Comparison of ENCODE assay signal across 2 cellular contexts in the genomic region with DNA sequence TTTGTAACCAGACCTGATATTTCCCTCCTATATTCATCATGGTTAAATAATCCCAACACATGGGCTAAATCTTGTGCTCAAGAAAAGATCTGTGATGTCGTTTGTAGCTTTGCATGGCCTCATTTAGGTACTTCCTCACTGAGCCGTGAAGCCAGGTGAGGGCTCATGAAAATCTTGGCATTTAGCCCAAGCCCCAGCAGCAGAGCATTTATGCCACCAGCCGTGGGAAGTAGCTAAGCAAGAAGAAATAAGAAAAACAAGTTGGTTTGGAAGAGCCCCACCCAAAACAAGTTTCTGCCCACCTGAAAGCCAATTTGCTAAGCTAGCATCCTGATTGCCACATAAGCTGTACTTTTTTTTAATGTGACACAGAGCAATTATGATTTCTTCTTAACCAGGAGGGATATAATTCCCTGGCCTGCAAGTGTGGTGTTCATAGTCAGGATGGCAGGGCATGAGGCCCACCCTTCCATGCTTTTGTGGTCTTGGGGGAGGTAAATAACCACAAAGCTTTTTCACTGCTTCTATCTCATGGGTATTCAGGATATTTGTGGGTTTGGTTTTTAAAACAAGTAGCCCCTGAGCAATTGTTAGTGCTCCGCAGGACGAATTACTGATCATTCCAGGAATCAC.
A peak's percentile ranks its signal among the peaks of the same experiment; 100 is the strongest.
TF ChIP-seq lines count a peak whose summit lies in the region.

No MANE protein-coding gene starts in this region.

TF ChIP-seq in GM23338, 12 proteins besides CTCF, POLR2A, EP300 and RAD21 (continues in another document):
- TF ChIP-seq NANOG (IDR thresholded peaks at IDR 0.05; ENCODE audit: borderline replicate concordance) (no peak), ZNF331 (CRISPR knock-in tag; IDR thresholded peaks at IDR 0.05; ENCODE audit: low read depth) (no peak), EZH2phosphoT487 (IDR thresholded peaks at IDR 0.05; ENCODE audit: unreplicated experiment) (no peak), CREB1 (CRISPR knock-in tag; IDR thresholded peaks at IDR 0.05; ENCODE audit: low read depth) (no peak), POLR2AphosphoS5 (IDR thresholded peaks at IDR 0.05; ENCODE audit: low read depth) (no peak), STAT1 (IDR thresholded peaks at IDR 0.05; ENCODE audit: unreplicated experiment) (no peak), JUNB (IDR thresholded peaks at IDR 0.05; ENCODE audit: unreplicated experiment) (no peak)
- TF ChIP-seq, protein P1, sequence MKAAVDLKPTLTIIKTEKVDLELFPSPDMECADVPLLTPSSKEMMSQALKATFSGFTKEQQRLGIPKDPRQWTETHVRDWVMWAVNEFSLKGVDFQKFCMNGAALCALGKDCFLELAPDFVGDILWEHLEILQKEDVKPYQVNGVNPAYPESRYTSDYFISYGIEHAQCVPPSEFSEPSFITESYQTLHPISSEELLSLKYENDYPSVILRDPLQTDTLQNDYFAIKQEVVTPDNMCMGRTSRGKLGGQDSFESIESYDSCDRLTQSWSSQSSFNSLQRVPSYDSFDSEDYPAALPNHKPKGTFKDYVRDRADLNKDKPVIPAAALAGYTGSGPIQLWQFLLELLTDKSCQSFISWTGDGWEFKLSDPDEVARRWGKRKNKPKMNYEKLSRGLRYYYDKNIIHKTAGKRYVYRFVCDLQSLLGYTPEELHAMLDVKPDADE (IDR thresholded peaks at IDR 0.05), result no peak
- TF ChIP-seq, protein P2, sequence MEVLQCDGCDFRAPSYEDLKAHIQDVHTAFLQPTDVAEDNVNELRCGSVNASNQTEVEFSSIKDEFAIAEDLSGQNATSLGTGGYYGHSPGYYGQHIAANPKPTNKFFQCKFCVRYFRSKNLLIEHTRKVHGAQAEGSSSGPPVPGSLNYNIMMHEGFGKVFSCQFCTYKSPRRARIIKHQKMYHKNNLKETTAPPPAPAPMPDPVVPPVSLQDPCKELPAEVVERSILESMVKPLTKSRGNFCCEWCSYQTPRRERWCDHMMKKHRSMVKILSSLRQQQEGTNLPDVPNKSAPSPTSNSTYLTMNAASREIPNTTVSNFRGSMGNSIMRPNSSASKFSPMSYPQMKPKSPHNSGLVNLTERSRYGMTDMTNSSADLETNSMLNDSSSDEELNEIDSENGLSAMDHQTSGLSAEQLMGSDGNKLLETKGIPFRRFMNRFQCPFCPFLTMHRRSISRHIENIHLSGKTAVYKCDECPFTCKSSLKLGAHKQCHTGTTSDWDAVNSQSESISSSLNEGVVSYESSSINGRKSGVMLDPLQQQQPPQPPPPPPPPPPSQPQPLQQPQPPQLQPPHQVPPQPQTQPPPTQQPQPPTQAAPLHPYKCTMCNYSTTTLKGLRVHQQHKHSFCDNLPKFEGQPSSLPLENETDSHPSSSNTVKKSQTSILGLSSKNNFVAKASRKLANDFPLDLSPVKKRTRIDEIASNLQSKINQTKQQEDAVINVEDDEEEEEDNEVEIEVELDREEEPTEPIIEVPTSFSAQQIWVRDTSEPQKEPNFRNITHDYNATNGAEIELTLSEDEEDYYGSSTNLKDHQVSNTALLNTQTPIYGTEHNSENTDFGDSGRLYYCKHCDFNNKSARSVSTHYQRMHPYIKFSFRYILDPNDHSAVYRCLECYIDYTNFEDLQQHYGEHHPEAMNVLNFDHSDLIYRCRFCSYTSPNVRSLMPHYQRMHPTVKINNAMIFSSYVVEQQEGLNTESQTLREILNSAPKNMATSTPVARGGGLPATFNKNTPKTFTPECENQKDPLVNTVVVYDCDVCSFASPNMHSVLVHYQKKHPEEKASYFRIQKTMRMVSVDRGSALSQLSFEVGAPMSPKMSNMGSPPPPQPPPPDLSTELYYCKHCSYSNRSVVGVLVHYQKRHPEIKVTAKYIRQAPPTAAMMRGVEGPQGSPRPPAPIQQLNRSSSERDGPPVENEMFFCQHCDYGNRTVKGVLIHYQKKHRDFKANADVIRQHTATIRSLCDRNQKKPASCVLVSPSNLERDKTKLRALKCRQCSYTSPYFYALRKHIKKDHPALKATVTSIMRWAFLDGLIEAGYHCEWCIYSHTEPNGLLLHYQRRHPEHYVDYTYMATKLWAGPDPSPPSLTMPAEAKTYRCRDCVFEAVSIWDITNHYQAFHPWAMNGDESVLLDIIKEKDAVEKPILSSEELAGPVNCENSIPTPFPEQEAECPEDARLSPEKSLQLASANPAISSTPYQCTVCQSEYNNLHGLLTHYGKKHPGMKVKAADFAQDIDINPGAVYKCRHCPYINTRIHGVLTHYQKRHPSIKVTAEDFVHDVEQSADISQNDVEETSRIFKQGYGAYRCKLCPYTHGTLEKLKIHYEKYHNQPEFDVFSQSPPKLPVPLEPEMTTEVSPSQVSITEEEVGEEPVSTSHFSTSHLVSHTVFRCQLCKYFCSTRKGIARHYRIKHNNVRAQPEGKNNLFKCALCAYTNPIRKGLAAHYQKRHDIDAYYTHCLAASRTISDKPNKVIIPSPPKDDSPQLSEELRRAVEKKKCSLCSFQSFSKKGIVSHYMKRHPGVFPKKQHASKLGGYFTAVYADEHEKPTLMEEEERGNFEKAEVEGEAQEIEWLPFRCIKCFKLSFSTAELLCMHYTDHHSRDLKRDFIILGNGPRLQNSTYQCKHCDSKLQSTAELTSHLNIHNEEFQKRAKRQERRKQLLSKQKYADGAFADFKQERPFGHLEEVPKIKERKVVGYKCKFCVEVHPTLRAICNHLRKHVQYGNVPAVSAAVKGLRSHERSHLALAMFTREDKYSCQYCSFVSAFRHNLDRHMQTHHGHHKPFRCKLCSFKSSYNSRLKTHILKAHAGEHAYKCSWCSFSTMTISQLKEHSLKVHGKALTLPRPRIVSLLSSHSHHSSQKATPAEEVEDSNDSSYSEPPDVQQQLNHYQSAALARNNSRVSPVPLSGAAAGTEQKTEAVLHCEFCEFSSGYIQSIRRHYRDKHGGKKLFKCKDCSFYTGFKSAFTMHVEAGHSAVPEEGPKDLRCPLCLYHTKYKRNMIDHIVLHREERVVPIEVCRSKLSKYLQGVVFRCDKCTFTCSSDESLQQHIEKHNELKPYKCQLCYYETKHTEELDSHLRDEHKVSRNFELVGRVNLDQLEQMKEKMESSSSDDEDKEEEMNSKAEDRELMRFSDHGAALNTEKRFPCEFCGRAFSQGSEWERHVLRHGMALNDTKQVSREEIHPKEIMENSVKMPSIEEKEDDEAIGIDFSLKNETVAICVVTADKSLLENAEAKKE (CRISPR knock-in tag; IDR thresholded peaks at IDR 0.05), result no peak

TF ChIP-seq in GM12878, 131 proteins besides CTCF, POLR2A, EP300 and RAD21 (continues in another document):
- TF ChIP-seq BRCA1 (IDR thresholded peaks at IDR 0.05; ENCODE audit: low read depth, low read length) (no peak), ASH2L (IDR thresholded peaks at IDR 0.05; ENCODE audit: borderline replicate concordance, low read depth) (no peak), TCF12 (IDR thresholded peaks at IDR 0.05; ENCODE audit: low read depth, low read length) (no peak), KAT2A (conservative IDR thresholded peaks at IDR 0.05; ENCODE audit: control insufficient read depth, low read depth, low read length) (no peak), WRNIP1 (IDR thresholded peaks at IDR 0.05; ENCODE audit: borderline replicate concordance, low read depth, low read length) (no peak), HCFC1 (IDR thresholded peaks at IDR 0.05; ENCODE audit: low read length) (no peak), YY1 (IDR thresholded peaks at IDR 0.05; ENCODE audit: low read depth, low read length) (no peak), SRF (IDR thresholded peaks at IDR 0.05; ENCODE audit: low read depth in 2 of 2, low read length in 2 of 2) (no peak), SMARCA5 (IDR thresholded peaks at IDR 0.05) (no peak), EGR1 (IDR thresholded peaks at IDR 0.05; ENCODE audit: borderline replicate concordance in 1 of 2, low read depth in 2 of 2, low read length in 2 of 2) (no peak), NR2C2 (IDR thresholded peaks at IDR 0.05; ENCODE audit: borderline replicate concordance, control insufficient read depth, insufficient read length, low read depth) (no peak), ZBED1 (IDR thresholded peaks at IDR 0.05; ENCODE audit: borderline replicate concordance) (no peak), SPI1 (IDR thresholded peaks at IDR 0.05; ENCODE audit: borderline replicate concordance, insufficient read depth, low read depth, low read length) (peak; percentile 26; the same call in 1 of the 2 replicates), JUND (IDR thresholded peaks at IDR 0.05; ENCODE audit: low read depth, low read length) (no peak), RUNX3 (IDR thresholded peaks at IDR 0.05; ENCODE audit: low read length) (peak; percentile 38; the same call in 1 of the 2 replicates), TCF7 (IDR thresholded peaks at IDR 0.05; ENCODE audit: borderline replicate concordance) (no peak), IKZF1 (conservative IDR thresholded peaks at IDR 0.05) (0 out of 2 replicates have a peak, but pooled peaks have one; percentile 16), KLF5 (IDR thresholded peaks at IDR 0.05; ENCODE audit: partially characterized antibody) (no peak), BACH1 (IDR thresholded peaks at IDR 0.05; ENCODE audit: borderline replicate concordance) (no peak), IKZF2 (IDR thresholded peaks at IDR 0.05) (peak in 1 of 2 experiments; percentile 7; a peak in 1 of 4 replicates)
- TF ChIP-seq, protein P3, sequence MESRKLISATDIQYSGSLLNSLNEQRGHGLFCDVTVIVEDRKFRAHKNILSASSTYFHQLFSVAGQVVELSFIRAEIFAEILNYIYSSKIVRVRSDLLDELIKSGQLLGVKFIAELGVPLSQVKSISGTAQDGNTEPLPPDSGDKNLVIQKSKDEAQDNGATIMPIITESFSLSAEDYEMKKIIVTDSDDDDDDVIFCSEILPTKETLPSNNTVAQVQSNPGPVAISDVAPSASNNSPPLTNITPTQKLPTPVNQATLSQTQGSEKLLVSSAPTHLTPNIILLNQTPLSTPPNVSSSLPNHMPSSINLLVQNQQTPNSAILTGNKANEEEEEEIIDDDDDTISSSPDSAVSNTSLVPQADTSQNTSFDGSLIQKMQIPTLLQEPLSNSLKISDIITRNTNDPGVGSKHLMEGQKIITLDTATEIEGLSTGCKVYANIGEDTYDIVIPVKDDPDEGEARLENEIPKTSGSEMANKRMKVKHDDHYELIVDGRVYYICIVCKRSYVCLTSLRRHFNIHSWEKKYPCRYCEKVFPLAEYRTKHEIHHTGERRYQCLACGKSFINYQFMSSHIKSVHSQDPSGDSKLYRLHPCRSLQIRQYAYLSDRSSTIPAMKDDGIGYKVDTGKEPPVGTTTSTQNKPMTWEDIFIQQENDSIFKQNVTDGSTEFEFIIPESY (IDR thresholded peaks at IDR 0.05), result no peak
- TF ChIP-seq, protein P4, sequence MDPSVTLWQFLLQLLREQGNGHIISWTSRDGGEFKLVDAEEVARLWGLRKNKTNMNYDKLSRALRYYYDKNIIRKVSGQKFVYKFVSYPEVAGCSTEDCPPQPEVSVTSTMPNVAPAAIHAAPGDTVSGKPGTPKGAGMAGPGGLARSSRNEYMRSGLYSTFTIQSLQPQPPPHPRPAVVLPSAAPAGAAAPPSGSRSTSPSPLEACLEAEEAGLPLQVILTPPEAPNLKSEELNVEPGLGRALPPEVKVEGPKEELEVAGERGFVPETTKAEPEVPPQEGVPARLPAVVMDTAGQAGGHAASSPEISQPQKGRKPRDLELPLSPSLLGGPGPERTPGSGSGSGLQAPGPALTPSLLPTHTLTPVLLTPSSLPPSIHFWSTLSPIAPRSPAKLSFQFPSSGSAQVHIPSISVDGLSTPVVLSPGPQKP (IDR thresholded peaks at IDR 0.05; ENCODE audit: low read depth, low read length), result no peak
- TF ChIP-seq, protein P5, sequence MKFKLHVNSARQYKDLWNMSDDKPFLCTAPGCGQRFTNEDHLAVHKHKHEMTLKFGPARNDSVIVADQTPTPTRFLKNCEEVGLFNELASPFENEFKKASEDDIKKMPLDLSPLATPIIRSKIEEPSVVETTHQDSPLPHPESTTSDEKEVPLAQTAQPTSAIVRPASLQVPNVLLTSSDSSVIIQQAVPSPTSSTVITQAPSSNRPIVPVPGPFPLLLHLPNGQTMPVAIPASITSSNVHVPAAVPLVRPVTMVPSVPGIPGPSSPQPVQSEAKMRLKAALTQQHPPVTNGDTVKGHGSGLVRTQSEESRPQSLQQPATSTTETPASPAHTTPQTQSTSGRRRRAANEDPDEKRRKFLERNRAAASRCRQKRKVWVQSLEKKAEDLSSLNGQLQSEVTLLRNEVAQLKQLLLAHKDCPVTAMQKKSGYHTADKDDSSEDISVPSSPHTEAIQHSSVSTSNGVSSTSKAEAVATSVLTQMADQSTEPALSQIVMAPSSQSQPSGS (IDR thresholded peaks at IDR 0.05; ENCODE audit: low read length), result no peak
- TF ChIP-seq, protein P6, sequence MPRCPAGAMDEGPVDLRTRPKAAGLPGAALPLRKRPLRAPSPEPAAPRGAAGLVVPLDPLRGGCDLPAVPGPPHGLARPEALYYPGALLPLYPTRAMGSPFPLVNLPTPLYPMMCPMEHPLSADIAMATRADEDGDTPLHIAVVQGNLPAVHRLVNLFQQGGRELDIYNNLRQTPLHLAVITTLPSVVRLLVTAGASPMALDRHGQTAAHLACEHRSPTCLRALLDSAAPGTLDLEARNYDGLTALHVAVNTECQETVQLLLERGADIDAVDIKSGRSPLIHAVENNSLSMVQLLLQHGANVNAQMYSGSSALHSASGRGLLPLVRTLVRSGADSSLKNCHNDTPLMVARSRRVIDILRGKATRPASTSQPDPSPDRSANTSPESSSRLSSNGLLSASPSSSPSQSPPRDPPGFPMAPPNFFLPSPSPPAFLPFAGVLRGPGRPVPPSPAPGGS (IDR thresholded peaks at IDR 0.05; ENCODE audit: borderline replicate concordance, insufficient read depth, low read depth, low read length, poor library complexity, severe bottlenecking), result no peak
- TF ChIP-seq, protein P7, sequence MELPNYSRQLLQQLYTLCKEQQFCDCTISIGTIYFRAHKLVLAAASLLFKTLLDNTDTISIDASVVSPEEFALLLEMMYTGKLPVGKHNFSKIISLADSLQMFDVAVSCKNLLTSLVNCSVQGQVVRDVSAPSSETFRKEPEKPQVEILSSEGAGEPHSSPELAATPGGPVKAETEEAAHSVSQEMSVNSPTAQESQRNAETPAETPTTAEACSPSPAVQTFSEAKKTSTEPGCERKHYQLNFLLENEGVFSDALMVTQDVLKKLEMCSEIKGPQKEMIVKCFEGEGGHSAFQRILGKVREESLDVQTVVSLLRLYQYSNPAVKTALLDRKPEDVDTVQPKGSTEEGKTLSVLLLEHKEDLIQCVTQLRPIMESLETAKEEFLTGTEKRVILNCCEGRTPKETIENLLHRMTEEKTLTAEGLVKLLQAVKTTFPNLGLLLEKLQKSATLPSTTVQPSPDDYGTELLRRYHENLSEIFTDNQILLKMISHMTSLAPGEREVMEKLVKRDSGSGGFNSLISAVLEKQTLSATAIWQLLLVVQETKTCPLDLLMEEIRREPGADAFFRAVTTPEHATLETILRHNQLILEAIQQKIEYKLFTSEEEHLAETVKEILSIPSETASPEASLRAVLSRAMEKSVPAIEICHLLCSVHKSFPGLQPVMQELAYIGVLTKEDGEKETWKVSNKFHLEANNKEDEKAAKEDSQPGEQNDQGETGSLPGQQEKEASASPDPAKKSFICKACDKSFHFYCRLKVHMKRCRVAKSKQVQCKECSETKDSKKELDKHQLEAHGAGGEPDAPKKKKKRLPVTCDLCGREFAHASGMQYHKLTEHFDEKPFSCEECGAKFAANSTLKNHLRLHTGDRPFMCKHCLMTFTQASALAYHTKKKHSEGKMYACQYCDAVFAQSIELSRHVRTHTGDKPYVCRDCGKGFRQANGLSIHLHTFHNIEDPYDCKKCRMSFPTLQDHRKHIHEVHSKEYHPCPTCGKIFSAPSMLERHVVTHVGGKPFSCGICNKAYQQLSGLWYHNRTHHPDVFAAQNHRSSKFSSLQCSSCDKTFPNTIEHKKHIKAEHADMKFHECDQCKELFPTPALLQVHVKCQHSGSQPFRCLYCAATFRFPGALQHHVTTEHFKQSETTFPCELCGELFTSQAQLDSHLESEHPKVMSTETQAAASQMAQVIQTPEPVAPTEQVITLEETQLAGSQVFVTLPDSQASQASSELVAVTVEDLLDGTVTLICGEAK (IDR thresholded peaks at IDR 0.05; ENCODE audit: borderline replicate concordance), result no peak
